8 cellular contexts compared by ENCODE assay signal in genomic region chr2:118032169-118033013, GRCh38. TPM values are rescaled to one million over a fixed set of nuclear protein-coding genes. Genes with fewer than 3 reads are reported as not detected.
DNase-seq lines count a peak whose midpoint lies in the region; ATAC-seq and TF ChIP-seq lines count a peak whose summit lies in the region.

No MANE protein-coding gene starts in this region.

- ATAC-seq in GM21360 (IDR thresholded peaks at IDR 0.05; ENCODE audit: unreplicated experiment) (peak; percentile 90), HG03520 (IDR thresholded peaks at IDR 0.05; ENCODE audit: unreplicated experiment) (peak; percentile 97), body of pancreas (peak; percentile 70)

- H3K4me3 ChIP-seq in body of pancreas, result no peak overlapping the region

- DNase-seq in NCI-H1436 (lab: John Stamatoyannopoulos, UW) (peak; percentile 2), NCI-H1436 treated with DMSO at 0.1 percent for 48 hours (lab: John Stamatoyannopoulos, UW) (no peak), RPMI8226 (peak; percentile 60), body of pancreas (peak; percentile 53 to 64 (median 55)), kidney tubule cell (ENCODE audit: low spot score) (peak; percentile 37)
- DNase-seq in stimulated activated naive CD4-positive, alpha-beta T cell treated with Interleukin-2 at 50 U/mL for 16 hours (lab: John Stamatoyannopoulos, UW), result peak; percentile 4

- intact Hi-C loops in body of pancreas (cut with DNase I), result loop anchor here (5.0 kb wide), 1 partner anchor 820 kb away; no protein-coding TSS in a partner anchor

- H3K27ac ChIP-seq in body of pancreas, result no peak overlapping the region

- no peaks in the 10 kb centered on the region for H3K4me1 ChIP-seq in body of pancreas

- H3K36me3 ChIP-seq in body of pancreas (replicated peaks in 1 of 2; ENCODE audit: insufficient read depth in 1 of 2, low read depth in 2 of 2), result no peaks in the 10 kb centered on the region

- WGBS in body of pancreas, 2 donors, result 30 to 31% methylated on average over 4 of the region's 4 CpGs

- TF ChIP-seq POLR2A in body of pancreas (IDR thresholded peaks at IDR 0.05), result no peak

- peak in 6 of 7 experiments; percentile 65 to 86 (median 78) for TF ChIP-seq CTCF in body of pancreas (IDR thresholded peaks at IDR 0.05)

- H3K9me3 ChIP-seq in body of pancreas, result no peaks in the 10 kb centered on the region

- no peaks in the 10 kb centered on the region for H3K27me3 ChIP-seq in body of pancreas

RNA-seq across cellular contexts. Expression of gene CCDC93, which starts 18.5 kb away (rescaled TPM):
- 10 to 100 TPM; 27.0 to 36.6 TPM for total RNA-seq in body of pancreas

RNA-seq across cellular contexts. Expression of gene INSIG2, which starts 55.9 kb away (rescaled TPM):
- total RNA-seq in body of pancreas, result 10 to 100 TPM in 1 of 2 donors, 1 to 10 TPM in 1; 3.6 to 25.4 TPM
